ENCODE assay signal across 8 cellular contexts in the genomic region with DNA sequence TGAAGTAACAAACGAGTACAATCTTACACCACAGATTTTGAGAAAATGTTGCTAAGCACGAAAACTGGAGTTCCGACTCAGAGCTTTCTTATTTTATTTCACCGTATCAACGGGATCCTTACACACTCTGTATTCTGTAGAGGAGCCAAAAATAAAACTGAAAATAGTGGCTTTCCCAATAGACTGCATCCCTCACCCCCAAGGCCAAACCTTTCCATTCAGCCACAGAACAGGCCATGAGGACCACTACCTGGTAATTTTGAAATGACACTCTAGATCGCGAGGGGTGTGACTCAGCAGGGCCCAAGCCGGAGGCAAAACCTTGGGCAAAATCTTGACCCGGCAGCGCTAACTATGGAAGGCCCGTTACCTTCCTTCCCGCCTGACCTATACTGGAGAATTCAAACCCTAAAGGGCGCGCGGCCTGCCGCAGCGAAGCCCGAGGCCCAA. TPM values are rescaled to one million over a fixed set of nuclear protein-coding genes. Genes with fewer than 3 reads are reported as not detected.
DNase-seq lines count a peak whose midpoint lies in the region; ATAC-seq, FAIRE-seq and TF ChIP-seq lines count a peak whose summit lies in the region.

No MANE protein-coding gene starts in this region.

- peaks cover 49% of the 10 kb centered on the region for H3K4me1 ChIP-seq in left ventricle myocardium inferior
- H3K4me1 ChIP-seq in small intestine (ENCODE audit: control insufficient read depth in 2 of 2, insufficient read depth in 1 of 2, low read depth in 1 of 2, low read length in 1 of 2) = peaks cover 0 to 4% of the 10 kb centered on the region in 2 donors

- H3K4me3 ChIP-seq in left ventricle myocardium inferior (peak overlapping the region; percentile 85), small intestine (ENCODE audit: low read depth in 1 of 2, low read length in 2 of 2) (peak overlapping the region; percentile 83 to 99)

- H3K27ac Mint-ChIP-seq in activated B cell treated with CpG ODN at 0.5 μM for 24 hours = peak overlapping the region; percentile 100

- 0% methylated on average over 18 of the region's 18 CpGs for WGBS in small intestine, 3 donors

- no peaks in the 10 kb centered on the region for H3K9me3 ChIP-seq in left ventricle myocardium inferior (replicated peaks)
- no peaks in the 10 kb centered on the region for H3K9me3 ChIP-seq in small intestine (ENCODE audit: control insufficient read depth, low read depth)

- TF ChIP-seq CTCF in 22Rv1 (IDR thresholded peaks at IDR 0.05) (no peak), activated B cell treated with CpG ODN at 0.5 μM for 24 hours (IDR thresholded peaks at IDR 0.05) (no peak), left ventricle myocardium inferior (IDR thresholded peaks at IDR 0.05; ENCODE audit: borderline replicate concordance) (no peak)

- intact Hi-C loops in activated B cell treated with CpG ODN at 0.5 μM for 24 hours (cut with micrococcal nuclease) (loop anchor here (1.0 to 10.0 kb wide), 13 partner anchors 31 to 1600 kb away; partner anchors contain the start of genes CDC23, CTNNA1, CYSTM1 and EGR1), left ventricle myocardium inferior (cut with micrococcal nuclease) (no loop called here)

- H3K4me1 Mint-ChIP-seq in activated B cell treated with CpG ODN at 0.5 μM for 24 hours = peaks cover 26% of the 10 kb centered on the region

- no peaks in the 10 kb centered on the region for H3K27me3 Mint-ChIP-seq in activated B cell treated with CpG ODN at 0.5 μM for 24 hours

- no peak for FAIRE-seq in small intestine (lab: Jason Lieb, UNC)

- CTCF ChIA-PET in activated B cell treated with CpG ODN at 0.5 μM for 24 hours (lab: Charles Lee) = interaction anchor here (0.9 to 1.2 kb wide), 2 partner anchors 27 to 688 kb away, joined by 3 read pairs; no protein-coding TSS in a partner anchor

- H3K36me3 ChIP-seq in left ventricle myocardium inferior (peaks cover 43% of the 10 kb centered on the region), small intestine (ENCODE audit: control insufficient read depth in 2 of 2, insufficient read depth in 2 of 2, low read length in 2 of 2) (peaks cover 4 to 16% of the 10 kb centered on the region in 2 donors)

- DNase-seq in activated B cell treated with CpG ODN at 0.5 μM for 24 hours = no peak
- no peak for DNase-seq in left ventricle myocardium inferior
- DNase-seq in small intestine = no peak
- no peak for DNase-seq in middle frontal gyrus (ENCODE audit: extremely low spot score, low spot score)

- POLR2A ChIA-PET in activated B cell treated with CpG ODN at 0.5 μM for 24 hours (lab: Charles Lee) = interaction anchor here (0.5 to 2.7 kb wide), 12 partner anchors 9 to 1828 kb away, joined by 3 to 73 read pairs (median 6); partner anchors contain the start of genes BRD8, CTNNA1, EGR1 and ETF1

- no peaks in the 10 kb centered on the region for H3K9me3 Mint-ChIP-seq in activated B cell treated with CpG ODN at 0.5 μM for 24 hours

- peak overlapping the region; percentile 92 for H3K4me3 Mint-ChIP-seq in activated B cell treated with CpG ODN at 0.5 μM for 24 hours

- H3K36me3 Mint-ChIP-seq in activated B cell treated with CpG ODN at 0.5 μM for 24 hours (ENCODE audit: low read depth) = peaks cover 48% of the 10 kb centered on the region

- H3K27ac ChIP-seq in 22Rv1 (peak overlapping the region; percentile 95), left ventricle myocardium inferior (replicated peaks) (peak overlapping the region; percentile 98), small intestine (ENCODE audit: low read depth in 1 of 2, low read length in 1 of 2) (peak overlapping the region; percentile 97 to 100)

- H3K27me3 ChIP-seq in left ventricle myocardium inferior (ENCODE audit: low read depth) (no peaks in the 10 kb centered on the region), small intestine (ENCODE audit: control insufficient read depth in 2 of 2, insufficient read depth in 2 of 2, low read length in 2 of 2) (no peaks in the 10 kb centered on the region)

- ATAC-seq in GM21786 (IDR thresholded peaks at IDR 0.05; ENCODE audit: unreplicated experiment) = peak; percentile 9
- ATAC-seq in activated B cell treated with CpG ODN at 0.5 μM for 24 hours (ENCODE audit: low read depth) = peak; percentile 0
- no peak for ATAC-seq in HG02885 (IDR thresholded peaks at IDR 0.05; ENCODE audit: poor library complexity, unreplicated experiment)
- ATAC-seq in GM18907 (IDR thresholded peaks at IDR 0.05; ENCODE audit: unreplicated experiment) = no peak

RNA-seq across cellular contexts. Expression of gene HSPA9, which starts 0.4 kb away (rescaled TPM):
- total RNA-seq in activated B cell treated with CpG ODN at 0.5 μM for 24 hours = 223 and 224 TPM in 2 replicates
- 291 TPM for total RNA-seq in left ventricle myocardium inferior
- polyA plus RNA-seq in small intestine = 100 to 1,000 TPM in 1 of 3 donors, 10 to 100 TPM in 2; 93.7 to 169 (median 95.4) TPM

RNA-seq across cellular contexts. Expression of gene ETF1, which starts 31.7 kb away (rescaled TPM):
- total RNA-seq in activated B cell treated with CpG ODN at 0.5 μM for 24 hours (95.7 and 99.6 TPM in 2 replicates), left ventricle myocardium inferior (80.8 TPM)
- 10 to 100 TPM; 40.7 to 56.2 (median 50.0) TPM for polyA plus RNA-seq in small intestine

Comparison
In these comparisons a context has a peak if more than half of its experiments do, and no peak if none do; other contexts are left out.
1. ATAC-seq: peak in GM21786 (single experiment) and activated B cell treated with CpG ODN at 0.5 μM for 24 hours (single experiment); none in HG02885 (single experiment) and GM18907 (single experiment).
2. Peak in every context shown above with its lines, with median percentiles within 50 percentile points of each other: H3K27ac ChIP-seq.